15 cellular contexts compared by ENCODE assay signal in the genomic region with DNA sequence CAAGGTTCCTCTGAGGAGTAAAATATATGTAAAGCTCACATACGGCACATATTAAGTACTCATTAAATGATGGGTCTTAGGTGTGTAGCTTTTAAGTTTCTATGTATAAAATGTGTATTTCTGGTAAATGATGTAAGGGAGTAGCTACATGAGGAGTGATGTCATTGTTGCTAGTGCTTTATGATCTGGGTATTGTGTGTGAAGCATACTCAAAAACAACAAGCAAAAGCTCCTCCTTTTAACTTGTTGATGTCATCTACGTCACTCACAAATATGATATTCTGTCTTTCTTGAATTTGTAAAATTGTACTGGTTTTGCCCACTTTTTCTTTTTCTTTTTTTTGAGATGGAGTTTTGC. TPM values are rescaled to one million over a fixed set of nuclear protein-coding genes. Genes with fewer than 3 reads are reported as not detected.
DNase-seq lines count a peak whose midpoint lies in the region; ATAC-seq and TF ChIP-seq lines count a peak whose summit lies in the region.
"Had no signal": no experiment of that assay in that cellular context is flagged by ENCODE, and none has a peak within 500 bp of the region (broad histone marks: within the 10 kb centered on the region; RNA-seq: fewer than 3 reads in every experiment).

No MANE protein-coding gene starts in this region.

- POLR2A ChIA-PET in CD8-positive, alpha-beta memory T cell (lab: Charles Lee), result no interaction called here
- POLR2A ChIA-PET in naive thymus-derived CD8-positive, alpha-beta T cell (lab: Charles Lee), result interaction anchor here (0.5 to 1.9 kb wide), 4 partner anchors 10 to 102 kb away, joined by 3 to 5 read pairs (median 4); no protein-coding TSS in a partner anchor

- 94 to 100% (median 96%) methylated on average over 2 of the region's 2 CpGs for whole genome bisulfite sequencing in heart left ventricle, 4 donors

- peaks cover 7% of the 10 kb centered on the region for H3K36me3 Mint-ChIP-seq in activated CD4-positive, alpha-beta T cell treated with anti-CD3 and anti-CD28 coated beads, Interleukin-2, amount 10 ng/mL, durations not matched to agents 24 days and 14 days (ENCODE audit: low read depth)
- H3K36me3 Mint-ChIP-seq in CD8-positive, alpha-beta memory T cell, result peaks cover 0 to 13% (median 0%) of the 10 kb centered on the region in 3 donors
- H3K36me3 Mint-ChIP-seq in activated T-helper 1 cell treated with anti-CD3 and anti-CD28 coated beads, Interleukin-12 subunit alpha, Interleukin-12 subunit beta, Interleukin-2, Interleukin-4 antibody, amounts not matched to agents 30 ng/mL and 10 ng/mL and 1 ng/mL, durations not matched to agents 14 hours and 24 hours and 36 hours (ENCODE audit: low read depth), result peaks cover 5% of the 10 kb centered on the region
- no peaks in the 10 kb centered on the region for H3K36me3 Mint-ChIP-seq in naive thymus-derived CD8-positive, alpha-beta T cell

- intact Hi-C loops in activated CD4-positive, alpha-beta T cell treated with anti-CD3 and anti-CD28 coated beads, Interleukin-2, amount 10 ng/mL, durations not matched to agents 24 days and 14 days (cut with micrococcal nuclease), result no loop called here
- intact Hi-C loops in activated T-helper 1 cell treated with anti-CD3 and anti-CD28 coated beads, Interleukin-12 subunit alpha, Interleukin-12 subunit beta, Interleukin-2, Interleukin-4 antibody, amounts not matched to agents 30 ng/mL and 10 ng/mL and 1 ng/mL, durations not matched to agents 14 hours and 24 hours and 36 hours (cut with micrococcal nuclease), result loop anchor here (2.0 to 10.0 kb wide), 2 partner anchors 174 to 330 kb away; a partner anchor contains a TSS
- intact Hi-C loops in heart left ventricle (cut with DNase I), result loop anchor here in 2 of 10 donors (10.0 kb wide), 1 partner anchor 80 kb away; no protein-coding TSS in a partner anchor

- DNase-seq in activated CD4-positive, alpha-beta T cell treated with anti-CD3 and anti-CD28 coated beads, Interleukin-2, amount 10 ng/mL, durations not matched to agents 24 days and 14 days, result no peak
- no peak for DNase-seq in activated CD4-positive, alpha-beta T cell treated with anti-CD3 and anti-CD28 coated beads, Interleukin-2, amount 50 U/mL, for 48 hours
- DNase-seq in CD8-positive, alpha-beta memory T cell, result no peak
- no peak for DNase-seq in activated T-helper 1 cell treated with anti-CD3 and anti-CD28 coated beads, Interleukin-12 subunit alpha, Interleukin-12 subunit beta, Interleukin-2, Interleukin-4 antibody, amounts not matched to agents 30 ng/mL and 10 ng/mL and 1 ng/mL, durations not matched to agents 14 hours and 24 hours and 36 hours (ENCODE audit: low spot score)
- DNase-seq in naive thymus-derived CD8-positive, alpha-beta T cell, result no peak
- no peak for DNase-seq in epidermal melanocyte (ENCODE audit: insufficient read length, low spot score)
- no peak for DNase-seq in NCI-H2196 (lab: John Stamatoyannopoulos, UW; ENCODE audit: unreplicated experiment)
- no peak for DNase-seq in heart left ventricle
- DNase-seq: caudate nucleus; head of caudate nucleus; MM.1S; NCI-H187 treated with DMSO at 0.1 percent for 48 hours; NCI-H446 treated with DMSO at 0.1 percent for 48 hours; stimulated activated naive CD8-positive, alpha-beta T cell treated with anti-CD3 and anti-CD28 coated beads, Interleukin-15, amount 100 ng/mL, for 72 hours; upper lobe of right lung had no signal

- no peak for TF ChIP-seq CTCF in heart left ventricle (IDR thresholded peaks at IDR 0.05)

- no peak overlapping the region for H3K4me3 ChIP-seq in CD8-positive, alpha-beta memory T cell (ENCODE audit: low read length)
- H3K4me3 ChIP-seq in heart left ventricle, result no peak overlapping the region

- peak overlapping the region; percentile 100 for H3K27ac Mint-ChIP-seq in activated CD4-positive, alpha-beta T cell treated with anti-CD3 and anti-CD28 coated beads, Interleukin-2, amount 10 ng/mL, durations not matched to agents 24 days and 14 days
- H3K27ac Mint-ChIP-seq in CD8-positive, alpha-beta memory T cell, result peak overlapping the region in 6 of 8 donors; percentile 57 to 100 (median 90)
- H3K27ac Mint-ChIP-seq in activated T-helper 1 cell treated with anti-CD3 and anti-CD28 coated beads, Interleukin-12 subunit alpha, Interleukin-12 subunit beta, Interleukin-2, Interleukin-4 antibody, amounts not matched to agents 30 ng/mL and 10 ng/mL and 1 ng/mL, durations not matched to agents 14 hours and 24 hours and 36 hours, result peak overlapping the region; percentile 46
- peak overlapping the region in 9 of 10 donors; percentile 14 to 100 (median 96) for H3K27ac Mint-ChIP-seq in naive thymus-derived CD8-positive, alpha-beta T cell

- peaks cover 10% of the 10 kb centered on the region for H3K27me3 Mint-ChIP-seq in activated CD4-positive, alpha-beta T cell treated with anti-CD3 and anti-CD28 coated beads, Interleukin-2, amount 10 ng/mL, durations not matched to agents 24 days and 14 days
- peaks cover 0 to 5% of the 10 kb centered on the region in 2 donors for H3K27me3 Mint-ChIP-seq in CD8-positive, alpha-beta memory T cell
- H3K27me3 Mint-ChIP-seq in activated T-helper 1 cell treated with anti-CD3 and anti-CD28 coated beads, Interleukin-12 subunit alpha, Interleukin-12 subunit beta, Interleukin-2, Interleukin-4 antibody, amounts not matched to agents 30 ng/mL and 10 ng/mL and 1 ng/mL, durations not matched to agents 14 hours and 24 hours and 36 hours (ENCODE audit: insufficient read depth), result peaks cover 8% of the 10 kb centered on the region
- peaks cover 0 to 2% (median 0%) of the 10 kb centered on the region in 5 donors for H3K27me3 Mint-ChIP-seq in naive thymus-derived CD8-positive, alpha-beta T cell
- H3K27me3 Mint-ChIP-seq: stimulated activated naive CD8-positive, alpha-beta T cell treated with anti-CD3 and anti-CD28 coated beads, Interleukin-15, amount 100 ng/mL, for 72 hours had no signal

- H3K9me3 Mint-ChIP-seq in activated CD4-positive, alpha-beta T cell treated with anti-CD3 and anti-CD28 coated beads, Interleukin-2, amount 10 ng/mL, durations not matched to agents 24 days and 14 days, result peaks cover 4% of the 10 kb centered on the region
- H3K9me3 Mint-ChIP-seq in CD8-positive, alpha-beta memory T cell, result no peaks in the 10 kb centered on the region
- H3K9me3 Mint-ChIP-seq in activated T-helper 1 cell treated with anti-CD3 and anti-CD28 coated beads, Interleukin-12 subunit alpha, Interleukin-12 subunit beta, Interleukin-2, Interleukin-4 antibody, amounts not matched to agents 30 ng/mL and 10 ng/mL and 1 ng/mL, durations not matched to agents 14 hours and 24 hours and 36 hours, result no peaks in the 10 kb centered on the region
- H3K9me3 Mint-ChIP-seq in naive thymus-derived CD8-positive, alpha-beta T cell, result no peaks in the 10 kb centered on the region
- H3K9me3 Mint-ChIP-seq: stimulated activated naive CD8-positive, alpha-beta T cell treated with anti-CD3 and anti-CD28 coated beads, Interleukin-15, amount 100 ng/mL, for 72 hours had no signal

- no peaks in the 10 kb centered on the region for H3K9me3 ChIP-seq in CD8-positive, alpha-beta memory T cell (ENCODE audit: low read length)
- H3K9me3 ChIP-seq in heart left ventricle, result no peaks in the 10 kb centered on the region
- H3K9me3 ChIP-seq: upper lobe of right lung had no signal

- H3K4me1 Mint-ChIP-seq in activated CD4-positive, alpha-beta T cell treated with anti-CD3 and anti-CD28 coated beads, Interleukin-2, amount 10 ng/mL, durations not matched to agents 24 days and 14 days, result peaks cover 37% of the 10 kb centered on the region
- H3K4me1 Mint-ChIP-seq in CD8-positive, alpha-beta memory T cell, result peaks cover 35 to 45% (median 36%) of the 10 kb centered on the region in 3 donors
- H3K4me1 Mint-ChIP-seq in activated T-helper 1 cell treated with anti-CD3 and anti-CD28 coated beads, Interleukin-12 subunit alpha, Interleukin-12 subunit beta, Interleukin-2, Interleukin-4 antibody, amounts not matched to agents 30 ng/mL and 10 ng/mL and 1 ng/mL, durations not matched to agents 14 hours and 24 hours and 36 hours (ENCODE audit: low read depth), result peaks cover 41% of the 10 kb centered on the region
- peaks cover 21 to 43% (median 38%) of the 10 kb centered on the region in 4 donors for H3K4me1 Mint-ChIP-seq in naive thymus-derived CD8-positive, alpha-beta T cell

- H3K4me3 Mint-ChIP-seq in activated CD4-positive, alpha-beta T cell treated with anti-CD3 and anti-CD28 coated beads, Interleukin-2, amount 10 ng/mL, durations not matched to agents 24 days and 14 days, result peak overlapping the region; percentile 46
- peak overlapping the region; percentile 34 to 99 (median 95) for H3K4me3 Mint-ChIP-seq in CD8-positive, alpha-beta memory T cell
- peak overlapping the region; percentile 91 for H3K4me3 Mint-ChIP-seq in activated T-helper 1 cell treated with anti-CD3 and anti-CD28 coated beads, Interleukin-12 subunit alpha, Interleukin-12 subunit beta, Interleukin-2, Interleukin-4 antibody, amounts not matched to agents 30 ng/mL and 10 ng/mL and 1 ng/mL, durations not matched to agents 14 hours and 24 hours and 36 hours
- peak overlapping the region in 8 of 10 donors; percentile 30 to 98 (median 78) for H3K4me3 Mint-ChIP-seq in naive thymus-derived CD8-positive, alpha-beta T cell

- no peak for ATAC-seq in naive thymus-derived CD8-positive, alpha-beta T cell
- no peak for ATAC-seq in heart left ventricle
- ATAC-seq: stimulated activated naive CD8-positive, alpha-beta T cell treated with anti-CD3 and anti-CD28 coated beads, Interleukin-15, amount 100 ng/mL, for 72 hours had no signal

- H3K27ac ChIP-seq in CD8-positive, alpha-beta memory T cell (ENCODE audit: low read depth, low read length), result peak overlapping the region; percentile 94
- H3K27ac ChIP-seq in heart left ventricle, result no peak overlapping the region

- TF ChIP-seq POLR2A in heart left ventricle (IDR thresholded peaks at IDR 0.05), result no peak

- H3K4me1 ChIP-seq in CD8-positive, alpha-beta memory T cell (ENCODE audit: insufficient read depth, low read length), result peaks cover 31% of the 10 kb centered on the region
- peaks cover 0 to 35% (median 28%) of the 10 kb centered on the region in 12 donors for H3K4me1 ChIP-seq in heart left ventricle

- CTCF ChIA-PET in CD8-positive, alpha-beta memory T cell (lab: Charles Lee), result interaction anchor here (0.9 kb wide), 1 partner anchor 175 kb away, joined by 3 read pairs; no protein-coding TSS in a partner anchor

- no peaks in the 10 kb centered on the region for H3K36me3 ChIP-seq in CD8-positive, alpha-beta memory T cell (ENCODE audit: insufficient read depth, low read length)
- H3K36me3 ChIP-seq in heart left ventricle, result no peaks in the 10 kb centered on the region
- H3K36me3 ChIP-seq: upper lobe of right lung had no signal

- H3K27me3 ChIP-seq in CD8-positive, alpha-beta memory T cell (ENCODE audit: insufficient read depth, low read length, poor library complexity, severe bottlenecking), result no peaks in the 10 kb centered on the region
- no peaks in the 10 kb centered on the region for H3K27me3 ChIP-seq in heart left ventricle
- H3K27me3 ChIP-seq: upper lobe of right lung had no signal

RNA-seq across cellular contexts. Expression of a gene that starts 1.4 kb away (rescaled TPM):
- 69.8 and 78.3 TPM in 2 replicates for total RNA-seq in activated CD4-positive, alpha-beta T cell treated with anti-CD3 and anti-CD28 coated beads, Interleukin-2, amount 10 ng/mL, durations not matched to agents 24 days and 14 days
- 10 to 100 TPM; 47.7 to 60.8 TPM for total RNA-seq in CD8-positive, alpha-beta memory T cell
- polyA plus RNA-seq in CD8-positive, alpha-beta memory T cell, result 32.8 TPM
- total RNA-seq in activated T-helper 1 cell treated with anti-CD3 and anti-CD28 coated beads, Interleukin-12 subunit alpha, Interleukin-12 subunit beta, Interleukin-2, Interleukin-4 antibody, amounts not matched to agents 30 ng/mL and 10 ng/mL and 1 ng/mL, durations not matched to agents 14 hours and 24 hours and 36 hours, result 67.5 and 76.8 TPM in 2 replicates
- total RNA-seq in naive thymus-derived CD8-positive, alpha-beta T cell, result 100 to 1,000 TPM; 147 to 162 TPM
- polyA plus RNA-seq in naive thymus-derived CD8-positive, alpha-beta T cell, result 10 to 100 TPM; 23.1 to 41.0 (median 38.9) TPM
- total RNA-seq in heart left ventricle, result 100 to 1,000 TPM in 5 of 9 donors, 10 to 100 TPM in 4; 51.8 to 149 (median 105) TPM
- 10 to 100 TPM; 24.8 to 41.8 TPM for polyA plus RNA-seq in heart left ventricle

Comparison
In these comparisons a context has a peak if more than half of its experiments do, and no peak if none do; other contexts are left out.
1. H3K27ac Mint-ChIP-seq: peak in every context shown above with its lines; median percentile 100 in activated CD4-positive, alpha-beta T cell treated with anti-CD3 and anti-CD28 coated beads, Interleukin-2, amount 10 ng/mL, durations not matched to agents 24 days and 14 days; 96 in naive thymus-derived CD8-positive, alpha-beta T cell; 90 in CD8-positive, alpha-beta memory T cell; 46 in activated T-helper 1 cell treated with anti-CD3 and anti-CD28 coated beads, Interleukin-12 subunit alpha, Interleukin-12 subunit beta, Interleukin-2, Interleukin-4 antibody, amounts not matched to agents 30 ng/mL and 10 ng/mL and 1 ng/mL, durations not matched to agents 14 hours and 24 hours and 36 hours.